In the genomic region with DNA sequence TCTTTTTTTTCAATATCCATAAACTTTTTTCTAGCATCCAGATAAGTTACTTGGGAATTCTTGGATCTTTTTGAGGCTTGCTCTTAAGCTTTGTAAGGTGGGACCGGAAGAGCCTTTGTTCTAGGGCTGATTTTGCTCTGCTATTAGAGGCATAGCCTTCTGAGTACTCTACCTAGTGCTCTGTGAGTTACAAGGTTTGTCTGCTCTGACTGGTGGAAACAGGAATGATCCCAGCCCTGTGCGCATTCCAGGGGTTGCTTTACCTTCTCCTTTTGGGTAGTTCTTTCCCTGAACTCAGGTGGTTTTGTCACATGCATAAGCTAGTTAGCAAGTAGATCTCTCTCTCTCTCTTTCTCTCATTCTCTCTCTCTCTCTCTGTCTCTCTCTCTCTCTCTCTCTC, we compare ENCODE assay signal across 8 cellular contexts.
"Had no signal": no experiment of that assay in that cellular context is flagged by ENCODE, and none has a peak within 500 bp of the region (broad histone marks: within the 10 kb centered on the region; RNA-seq: fewer than 3 reads in every experiment).

No MANE protein-coding gene starts in this region.

- H3K4me3 ChIP-seq: HAP-1 had no signal

- H3K4me3 Mint-ChIP-seq: HFFc6, IgD-negative memory B cell had no signal

- H3K27me3 Mint-ChIP-seq: IgD-negative memory B cell had no signal

- ATAC-seq: HCT116, HepG2 had no signal

- DNase-seq: GOT3, HFFc6, KBM-7 had no signal

- H3K27ac ChIP-seq: HL-60 had no signal

- H3K9me3 ChIP-seq: HAP-1 had no signal

- H3K36me3 Mint-ChIP-seq: IgD-negative memory B cell had no signal

- H3K4me1 ChIP-seq: HAP-1 had no signal

- H3K36me3 ChIP-seq: HAP-1 had no signal

- H3K27ac Mint-ChIP-seq: HFFc6, IgD-negative memory B cell had no signal
